ENCODE assay signal across 30 cellular contexts in genomic region chr10:92146781-92147180, GRCh38.
DNase-seq lines count a peak whose midpoint lies in the region; ATAC-seq and TF ChIP-seq lines count a peak whose summit lies in the region.
"Had no signal": no experiment of that assay in that cellular context is flagged by ENCODE, and none has a peak within 500 bp of the region (broad histone marks: within the 10 kb centered on the region; RNA-seq: fewer than 3 reads in every experiment).

No MANE protein-coding gene starts in this region.

- H3K9me3 Mint-ChIP-seq in activated T-cell treated with anti-CD3 and anti-CD28 coated beads, Interleukin-2, amount 50 U/mL, for 4 hours = no peaks in the 10 kb centered on the region
- H3K9me3 Mint-ChIP-seq: activated CD4-positive, alpha-beta T cell treated with anti-CD3 and anti-CD28 coated beads, Interleukin-2, amount 10 ng/mL, durations not matched to agents 24 days and 14 days; GM23338; nephron; stimulated activated naive CD8-positive, alpha-beta T cell treated with anti-CD3 and anti-CD28 coated beads, Interleukin-15, Interleukin-2, amounts not matched to agents 100 ng/mL and 50 ng/mL, for 24 hours had no signal

- peaks cover 4% of the 10 kb centered on the region for H3K36me3 Mint-ChIP-seq in activated T-cell treated with anti-CD3 and anti-CD28 coated beads, Interleukin-2, amount 50 U/mL, for 4 hours (ENCODE audit: insufficient read depth)

- H3K27ac ChIP-seq in ascending aorta = peak overlapping the region; percentile 83 to 84
- H3K27ac ChIP-seq in psoas muscle = peak overlapping the region; percentile 66
- H3K27ac ChIP-seq in uterus = peak overlapping the region; percentile 56 to 72
- H3K27ac ChIP-seq: SJSA1, VCaP had no signal

- H3K4me3 ChIP-seq in NT2/D1 (ENCODE audit: insufficient read length, low read depth) (no peak overlapping the region), ascending aorta (no peak overlapping the region), psoas muscle (no peak overlapping the region), uterus (no peak overlapping the region)
- H3K4me3 ChIP-seq: GM23338, SJSA1 had no signal

- H3K27me3 ChIP-seq in NT2/D1 (ENCODE audit: insufficient read depth, insufficient read length) (no peaks in the 10 kb centered on the region), ascending aorta (no peaks in the 10 kb centered on the region), psoas muscle (ENCODE audit: insufficient read depth in 3 of 3, low read length in 2 of 3) (no peaks in the 10 kb centered on the region), uterus (no peaks in the 10 kb centered on the region)
- H3K27me3 ChIP-seq: SJSA1 had no signal

- no peak for TF ChIP-seq POLR2A in uterus (IDR thresholded peaks at IDR 0.05)

- DNase-seq in NT2/D1 (ENCODE audit: low read depth, low spot score) (no peak), ascending aorta (ENCODE audit: low spot score in 2 of 2) (no peak), psoas muscle (no peak), uterus (no peak), dedifferentiated amniotic fluid mesenchymal stem cell (ENCODE audit: extremely low spot score) (no peak)
- DNase-seq in activated T-cell treated with anti-CD3 and anti-CD28 coated beads, Interleukin-2, amount 50 U/mL, for 4 hours = no peak
- DNase-seq: activated CD4-positive, alpha-beta T cell treated with anti-CD3 and anti-CD28 coated beads, Interleukin-2, amount 10 ng/mL, durations not matched to agents 24 days and 14 days; activated CD8-positive, alpha-beta memory T cell treated with anti-CD3 and anti-CD28 coated beads for 24 hours; activated effector memory CD4-positive, alpha-beta T cell treated with Interleukin-2 at 50 U/mL for 16 hours; C1 segment of cervical spinal cord; Caco-2; central memory CD4-positive, alpha-beta T cell; DMS79 treated with DMSO at 0.1 percent for 48 hours; foreskin melanocyte; GF-D8; hippocampal formation; mammary epithelial cell; NCI-H1436; NCI-H2081; NCI-H526; NK-92 treated with Interleukin-12 subunit alpha and Interleukin-12 subunit beta, amount 100 ng/mL, for 24 hours; small intestine; T-helper 9 cell had no signal

- H3K9me3 ChIP-seq in NT2/D1 (ENCODE audit: insufficient read depth, low read length) = no peaks in the 10 kb centered on the region
- H3K9me3 ChIP-seq in ascending aorta = no peaks in the 10 kb centered on the region
- H3K9me3 ChIP-seq in psoas muscle = no peaks in the 10 kb centered on the region
- no peaks in the 10 kb centered on the region for H3K9me3 ChIP-seq in uterus
- H3K9me3 ChIP-seq: Caco-2, SJSA1 had no signal

- ATAC-seq in psoas muscle (peak in 1 of 4 donors; percentile 30), HG02981 (IDR thresholded peaks at IDR 0.05; ENCODE audit: unreplicated experiment) (no peak)
- no peak for ATAC-seq in activated T-cell treated with anti-CD3 and anti-CD28 coated beads, Interleukin-2, amount 50 U/mL, for 4 hours
- ATAC-seq: GM23338 had no signal

- 79 to 82% (median 80%) methylated on average over 6 of the region's 6 CpGs for WGBS in psoas muscle, 3 donors

- peaks cover 2% of the 10 kb centered on the region for H3K4me1 Mint-ChIP-seq in activated T-cell treated with anti-CD3 and anti-CD28 coated beads, Interleukin-2, amount 50 U/mL, for 4 hours (ENCODE audit: low read depth)
- H3K4me1 Mint-ChIP-seq: activated CD4-positive, alpha-beta T cell treated with anti-CD3 and anti-CD28 coated beads, Interleukin-2, amount 10 ng/mL, durations not matched to agents 24 days and 14 days; GM23338 had no signal

- no peak for TF ChIP-seq CTCF in ascending aorta (IDR thresholded peaks at IDR 0.05)
- no peak for TF ChIP-seq CTCF in psoas muscle (IDR thresholded peaks at IDR 0.05)
- no peak for TF ChIP-seq CTCF in uterus (IDR thresholded peaks at IDR 0.05)

- H3K4me1 ChIP-seq in NT2/D1 (ENCODE audit: insufficient read depth, insufficient read length) (no peaks in the 10 kb centered on the region), ascending aorta (peaks cover 7 to 43% of the 10 kb centered on the region in 2 donors), psoas muscle (peaks cover 37% of the 10 kb centered on the region), uterus (peaks cover 0 to 6% of the 10 kb centered on the region in 2 donors)
- H3K4me1 ChIP-seq: SJSA1 had no signal

- intact Hi-C loops in ascending aorta (cut with DNase I) (no loop called here), psoas muscle (cut with DNase I) (no loop called here), uterus (cut with DNase I; ENCODE audit: low total_unique reads) (no loop called here)

- H3K9ac ChIP-seq in NT2/D1 (ENCODE audit: insufficient read length, low read depth) = peak overlapping the region; percentile 10

- H3K27me3 Mint-ChIP-seq in activated T-cell treated with anti-CD3 and anti-CD28 coated beads, Interleukin-2, amount 50 U/mL, for 4 hours (ENCODE audit: low read depth) = no peaks in the 10 kb centered on the region
- H3K27me3 Mint-ChIP-seq: activated CD4-positive, alpha-beta T cell treated with anti-CD3 and anti-CD28 coated beads, Interleukin-2, amount 10 ng/mL, durations not matched to agents 24 days and 14 days; activated naive CD8-positive, alpha-beta T cell; stimulated activated naive CD8-positive, alpha-beta T cell treated with anti-CD3 and anti-CD28 coated beads, Interleukin-15, Interleukin-2, amounts not matched to agents 100 ng/mL and 50 ng/mL, for 24 hours had no signal

- H3K36me3 ChIP-seq in NT2/D1 (ENCODE audit: insufficient read depth, insufficient read length, low read length) (no peaks in the 10 kb centered on the region), ascending aorta (no peaks in the 10 kb centered on the region), psoas muscle (ENCODE audit: insufficient read depth in 1 of 2, low read depth in 1 of 2) (peaks cover 0 to 8% of the 10 kb centered on the region in 2 donors), uterus (no peaks in the 10 kb centered on the region)
- H3K36me3 ChIP-seq: SJSA1 had no signal

- H3K4me3 Mint-ChIP-seq in activated T-cell treated with anti-CD3 and anti-CD28 coated beads, Interleukin-2, amount 50 U/mL, for 4 hours = no peak overlapping the region
- H3K4me3 Mint-ChIP-seq: activated CD4-positive, alpha-beta T cell treated with anti-CD3 and anti-CD28 coated beads, Interleukin-2, amount 10 ng/mL, durations not matched to agents 24 days and 14 days; activated naive CD8-positive, alpha-beta T cell; GM23338; nephron; stimulated activated naive CD8-positive, alpha-beta T cell treated with anti-CD3 and anti-CD28 coated beads, Interleukin-15, Interleukin-2, amounts not matched to agents 100 ng/mL and 50 ng/mL, for 24 hours had no signal
